Comparison of ENCODE assay signal across 19 cellular contexts in genomic region chr1:178551307-178551706, GRCh38. TPM values are rescaled to one million over a fixed set of nuclear protein-coding genes. Genes with fewer than 3 reads are reported as not detected.
A peak's percentile ranks its signal among the peaks of the same experiment; 100 is the strongest.
DNase-seq lines count a peak whose midpoint lies in the region; ATAC-seq and TF ChIP-seq lines count a peak whose summit lies in the region.
"Had no signal": no experiment of that assay in that cellular context is flagged by ENCODE, and none has a peak within 500 bp of the region (broad histone marks: within the 10 kb centered on the region; RNA-seq: fewer than 3 reads in every experiment).

No MANE protein-coding gene starts in this region.

- H3K9me3 ChIP-seq in right lobe of liver = no peaks in the 10 kb centered on the region
- H3K9me3 ChIP-seq: HAP-1 had no signal

- TF ChIP-seq CTCF in 22Rv1 (IDR thresholded peaks at IDR 0.05) (no peak), WTC11 (IDR thresholded peaks at IDR 0.05) (no peak), right lobe of liver (IDR thresholded peaks at IDR 0.05) (no peak)

- CTCF ChIA-PET in WTC11 (lab: Charles Lee) = interaction anchor here (1.0 kb wide), 1 partner anchor 452 kb away, joined by 4 read pairs; no protein-coding TSS in a partner anchor

- ATAC-seq in WTC11 (no peak), right lobe of liver (peak; percentile 90 to 93 (median 91))
- ATAC-seq in stimulated activated naive B cell treated with anti-CD40 and anti-IgM and Interleukin-4, amounts not matched to agents 10 μg/mL and 1 μg/mL and 100 μg/mL, for 72 hours (replicated peaks) = no peak
- ATAC-seq: CD8-positive, alpha-beta T cell; GM12878 had no signal

- peaks cover 28% of the 10 kb centered on the region for H3K36me3 Mint-ChIP-seq in WTC11
- peaks cover 58 to 72% of the 10 kb centered on the region in 2 donors for H3K36me3 Mint-ChIP-seq in stimulated activated naive B cell treated with anti-CD40 and anti-IgM and Interleukin-4, amounts not matched to agents 10 μg/mL and 1 μg/mL and 100 μg/mL, for 72 hours

- intact Hi-C loops in right lobe of liver (cut with DNase I) = no loop called here

- no peaks in the 10 kb centered on the region for H3K4me1 Mint-ChIP-seq in WTC11
- peaks cover 5 to 31% of the 10 kb centered on the region in 2 donors for H3K4me1 Mint-ChIP-seq in stimulated activated naive B cell treated with anti-CD40 and anti-IgM and Interleukin-4, amounts not matched to agents 10 μg/mL and 1 μg/mL and 100 μg/mL, for 72 hours

- H3K27me3 ChIP-seq in right lobe of liver = no peaks in the 10 kb centered on the region
- H3K27me3 ChIP-seq: BLaER1 treated with 17β-estradiol and CSF1 and Interleukin-3, amounts not matched to agents 10 nM and 100 nM had no signal

- no peak overlapping the region for H3K27ac Mint-ChIP-seq in WTC11
- H3K27ac Mint-ChIP-seq in stimulated activated naive B cell treated with anti-CD40 and anti-IgM and Interleukin-4, amounts not matched to agents 10 μg/mL and 1 μg/mL and 100 μg/mL, for 72 hours = peak overlapping the region; percentile 33

- peaks cover 30% of the 10 kb centered on the region for H3K9me3 Mint-ChIP-seq in WTC11
- peaks cover 5 to 11% of the 10 kb centered on the region in 2 donors for H3K9me3 Mint-ChIP-seq in stimulated activated naive B cell treated with anti-CD40 and anti-IgM and Interleukin-4, amounts not matched to agents 10 μg/mL and 1 μg/mL and 100 μg/mL, for 72 hours

- no peak overlapping the region for H3K4me3 ChIP-seq in right lobe of liver
- H3K4me3 ChIP-seq: BLaER1 treated with 17β-estradiol and CSF1 and Interleukin-3, amounts not matched to agents 10 nM and 100 nM; GM12878; HAP-1 had no signal

- peaks cover 4% of the 10 kb centered on the region; the same call in 1 of the 2 replicates for H3K27me3 Mint-ChIP-seq in WTC11 (ENCODE audit: low read depth)
- H3K27me3 Mint-ChIP-seq in stimulated activated naive B cell treated with anti-CD40 and anti-IgM and Interleukin-4, amounts not matched to agents 10 μg/mL and 1 μg/mL and 100 μg/mL, for 72 hours = no peaks in the 10 kb centered on the region

- 33% methylated on average over 3 of the region's 3 CpGs for WGBS in right lobe of liver (ENCODE audit: insufficient coverage, low coverage, low lambda C conversion rate, missing lambda C conversion rate)

- H3K4me1 ChIP-seq in right lobe of liver = peaks cover 0 to 26% (median 11%) of the 10 kb centered on the region in 4 donors
- H3K4me1 ChIP-seq: BLaER1 treated with 17β-estradiol and CSF1 and Interleukin-3, amounts not matched to agents 10 nM and 100 nM; HAP-1 had no signal

- POLR2A ChIA-PET in WTC11 (lab: Charles Lee) = no interaction called here

- H3K4me3 Mint-ChIP-seq in WTC11 = no peak overlapping the region
- H3K4me3 Mint-ChIP-seq in stimulated activated naive B cell treated with anti-CD40 and anti-IgM and Interleukin-4, amounts not matched to agents 10 μg/mL and 1 μg/mL and 100 μg/mL, for 72 hours = no peak overlapping the region
- H3K4me3 Mint-ChIP-seq: CD8-positive, alpha-beta T cell had no signal

- H3K27ac ChIP-seq in 22Rv1 (peak overlapping the region; percentile 25), right lobe of liver (peak overlapping the region in 2 of 3 donors; percentile 66 to 71)
- H3K27ac ChIP-seq: BLaER1 treated with 17β-estradiol and CSF1 and Interleukin-3, amounts not matched to agents 10 nM and 100 nM had no signal

- TF ChIP-seq POLR2A in right lobe of liver (IDR thresholded peaks at IDR 0.05) = no peak

- no peaks in the 10 kb centered on the region for H3K36me3 ChIP-seq in right lobe of liver

- DNase-seq in WTC11 (ENCODE audit: low spot score) = no peak
- peak in 1 of 3 donors; percentile 68 for DNase-seq in right lobe of liver
- DNase-seq in stimulated activated naive B cell treated with anti-CD40 and anti-IgM and Interleukin-4, amounts not matched to agents 10 μg/mL and 1 μg/mL and 100 μg/mL, for 72 hours = no peak
- DNase-seq in NCI-H2081 treated with DMSO at 0.1 percent for 48 hours (lab: John Stamatoyannopoulos, UW) = no peak
- DNase-seq in NCI-H187 (lab: John Stamatoyannopoulos, UW) = no peak
- DNase-seq in anterior cingulate cortex (lab: John Stamatoyannopoulos, UW) = no peak
- DNase-seq: 8988T; Calu3; CD8-positive, alpha-beta T cell; DND-41; EL had no signal

TF ChIP-seq in WTC11, 78 proteins besides CTCF, POLR2A, EP300 and RAD21:
- TF ChIP-seq GABPB1 (CRISPR knock-in tag; IDR thresholded peaks at IDR 0.05) (peak; percentile 35; the same call in 1 of the 2 replicates), CREB1 (CRISPR knock-in tag; IDR thresholded peaks at IDR 0.05) (no peak), RORB (CRISPR knock-in tag; IDR thresholded peaks at IDR 0.05) (no peak)

RNA-seq across cellular contexts. Expression of gene TEX35, which starts 38.4 kb away (rescaled TPM):
- total RNA-seq in WTC11 (2021) = not detected in 3 replicates
- not detected for total RNA-seq in right lobe of liver
- total RNA-seq: A673; Calu3; CD8-positive, alpha-beta T cell; G401; GM12878; H1; HT-29 had no signal

RNA-seq across cellular contexts. Expression of gene CLEC20A, which starts 54.5 kb away (rescaled TPM):
- not detected in 3 replicates for total RNA-seq in WTC11 (2021)
- not detected for total RNA-seq in right lobe of liver
- total RNA-seq: A673; Calu3; CD8-positive, alpha-beta T cell; G401; GM12878; H1; HT-29 had no signal

Comparison
In these comparisons a context has a peak if more than half of its experiments do, and no peak if none do; other contexts are left out.
1. ATAC-seq: peak in right lobe of liver (4 of 4); none in WTC11 (single experiment) and stimulated activated naive B cell treated with anti-CD40 and anti-IgM and Interleukin-4, amounts not matched to agents 10 μg/mL and 1 μg/mL and 100 μg/mL, for 72 hours (0 of 2).